ENCODE assay signal across 8 cellular contexts in genomic region chr20:3209946-3210317, GRCh38. TPM values are rescaled to one million over a fixed set of nuclear protein-coding genes. Genes with fewer than 3 reads are reported as not detected.
DNase-seq lines count a peak whose midpoint lies in the region; ATAC-seq and TF ChIP-seq lines count a peak whose summit lies in the region.

No MANE protein-coding gene starts in this region.

- no peaks in the 10 kb centered on the region for H3K9me3 Mint-ChIP-seq in T-helper 1 cell treated with Interleukin-12 subunit alpha and Interleukin-12 subunit beta and Interleukin-4 antibody, amounts not matched to agents 30 μg/mL and 1 μg/mL, for 36 hours

- H3K4me3 Mint-ChIP-seq in T-helper 1 cell treated with Interleukin-12 subunit alpha and Interleukin-12 subunit beta and Interleukin-4 antibody, amounts not matched to agents 30 μg/mL and 1 μg/mL, for 36 hours: peak overlapping the region; percentile 97

- H3K27ac Mint-ChIP-seq in T-helper 1 cell treated with Interleukin-12 subunit alpha and Interleukin-12 subunit beta and Interleukin-4 antibody, amounts not matched to agents 30 μg/mL and 1 μg/mL, for 36 hours: peak overlapping the region; percentile 95

- TF ChIP-seq CTCF in fibroblast of pulmonary artery (IDR thresholded peaks at IDR 0.05; ENCODE audit: low read length, missing control alignments) (no peak), omental fat pad (IDR thresholded peaks at IDR 0.05) (no peak)

- H3K27me3 Mint-ChIP-seq in T-helper 1 cell treated with Interleukin-12 subunit alpha and Interleukin-12 subunit beta and Interleukin-4 antibody, amounts not matched to agents 30 μg/mL and 1 μg/mL, for 36 hours (ENCODE audit: low read depth): no peaks in the 10 kb centered on the region

- peak overlapping the region; percentile 78 for H3K4me3 ChIP-seq in fibroblast of pulmonary artery (replicated peaks; ENCODE audit: low read depth, low read length)

- H3K36me3 Mint-ChIP-seq in T-helper 1 cell treated with Interleukin-12 subunit alpha and Interleukin-12 subunit beta and Interleukin-4 antibody, amounts not matched to agents 30 μg/mL and 1 μg/mL, for 36 hours (ENCODE audit: low read depth): peaks cover 16% of the 10 kb centered on the region

- DNase-seq in NCI-H146 (lab: John Stamatoyannopoulos, UW): peak; percentile 46
- no peak for DNase-seq in NCI-H146 treated with DMSO at 0.1 percent for 48 hours (lab: John Stamatoyannopoulos, UW; ENCODE audit: unreplicated experiment)
- DNase-seq in fibroblast of pulmonary artery (ENCODE audit: low read depth): no peak
- DNase-seq in omental fat pad (ENCODE audit: low spot score): no peak
- no peak for DNase-seq in epidermal melanocyte (ENCODE audit: insufficient read length, low spot score)

- H3K4me1 Mint-ChIP-seq in T-helper 1 cell treated with Interleukin-12 subunit alpha and Interleukin-12 subunit beta and Interleukin-4 antibody, amounts not matched to agents 30 μg/mL and 1 μg/mL, for 36 hours (ENCODE audit: low read depth): peaks cover 17% of the 10 kb centered on the region

- ATAC-seq in omental fat pad (ENCODE audit: low FRiP score) (peak; percentile 16), GM21786 (IDR thresholded peaks at IDR 0.05; ENCODE audit: unreplicated experiment) (no peak), HG02840 (IDR thresholded peaks at IDR 0.05; ENCODE audit: low FRiP score, unreplicated experiment) (no peak)

RNA-seq across cellular contexts. Expression of gene ITPA, which starts 0.6 kb away (rescaled TPM):
- 10 to 100 TPM; 32.0 to 42.9 (median 35.7) TPM for total RNA-seq in omental fat pad

RNA-seq across cellular contexts. Expression of gene DDRGK1, which starts 5.5 kb away (rescaled TPM):
- total RNA-seq in omental fat pad: 10 to 100 TPM; 61.5 to 76.5 (median 68.2) TPM

RNA-seq across cellular contexts. Expression of gene SLC4A11, which starts 29.1 kb away (rescaled TPM):
- total RNA-seq in omental fat pad: 1 to 10 TPM in 2 of 4 donors, under 1 TPM in 2; 0.74 to 1.7 (median 0.95) TPM

RNA-seq across cellular contexts. Expression of gene LZTS3, which starts 36.6 kb away (rescaled TPM):
- 1 to 10 TPM; 5.5 to 8.5 (median 8.0) TPM for total RNA-seq in omental fat pad

RNA-seq across cellular contexts. Expression of gene FASTKD5, which starts 50.3 kb away (rescaled TPM):
- total RNA-seq in omental fat pad: 10 to 100 TPM; 14.9 to 24.6 (median 17.0) TPM
